Comparison of ENCODE assay signal across 8 cellular contexts in genomic region chr16:87383522-87384161, GRCh38. TPM values are rescaled to one million over a fixed set of nuclear protein-coding genes. Genes with fewer than 3 reads are reported as not detected.
DNase-seq lines count a peak whose midpoint lies in the region; ATAC-seq, FAIRE-seq and TF ChIP-seq lines count a peak whose summit lies in the region.

A gene with protein sequence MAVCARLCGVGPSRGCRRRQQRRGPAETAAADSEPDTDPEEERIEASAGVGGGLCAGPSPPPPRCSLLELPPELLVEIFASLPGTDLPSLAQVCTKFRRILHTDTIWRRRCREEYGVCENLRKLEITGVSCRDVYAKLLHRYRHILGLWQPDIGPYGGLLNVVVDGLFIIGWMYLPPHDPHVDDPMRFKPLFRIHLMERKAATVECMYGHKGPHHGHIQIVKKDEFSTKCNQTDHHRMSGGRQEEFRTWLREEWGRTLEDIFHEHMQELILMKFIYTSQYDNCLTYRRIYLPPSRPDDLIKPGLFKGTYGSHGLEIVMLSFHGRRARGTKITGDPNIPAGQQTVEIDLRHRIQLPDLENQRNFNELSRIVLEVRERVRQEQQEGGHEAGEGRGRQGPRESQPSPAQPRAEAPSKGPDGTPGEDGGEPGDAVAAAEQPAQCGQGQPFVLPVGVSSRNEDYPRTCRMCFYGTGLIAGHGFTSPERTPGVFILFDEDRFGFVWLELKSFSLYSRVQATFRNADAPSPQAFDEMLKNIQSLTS (minus strand): TSS chr16:87383776. CDS start chr16:87383744, 32 bp downstream.

- H3K4me3 Mint-ChIP-seq in activated T-helper 1 cell treated with anti-CD3 and anti-CD28 coated beads, Interleukin-12 subunit alpha, Interleukin-12 subunit beta, Interleukin-2, Interleukin-4 antibody, amounts not matched to agents 30 ng/mL and 10 ng/mL and 1 ng/mL, durations not matched to agents 14 hours and 24 hours and 36 hours, result peak within 1 kb of the TSS; percentile 89
- H3K4me3 Mint-ChIP-seq in naive thymus-derived CD8-positive, alpha-beta T cell, result peak within 1 kb of the TSS; percentile 81 to 96 (median 92)

- no peaks in the 10 kb centered on the region for H3K9me3 Mint-ChIP-seq in activated T-helper 1 cell treated with anti-CD3 and anti-CD28 coated beads, Interleukin-12 subunit alpha, Interleukin-12 subunit beta, Interleukin-2, Interleukin-4 antibody, amounts not matched to agents 30 ng/mL and 10 ng/mL and 1 ng/mL, durations not matched to agents 14 hours and 24 hours and 36 hours
- peaks cover 0 to 4% (median 0%) of the 10 kb centered on the region in 9 donors for H3K9me3 Mint-ChIP-seq in naive thymus-derived CD8-positive, alpha-beta T cell

- H3K9ac ChIP-seq in fibroblast of lung (ENCODE audit: insufficient read depth, low read length), result peak within 1 kb of the TSS; percentile 86

- peak; percentile 37 for ATAC-seq in GM21447 (IDR thresholded peaks at IDR 0.05; ENCODE audit: unreplicated experiment)
- ATAC-seq in naive thymus-derived CD8-positive, alpha-beta T cell, result peak; percentile 66 to 69

- POLR2A ChIA-PET in naive thymus-derived CD8-positive, alpha-beta T cell (lab: Charles Lee), result interaction anchor here (0.6 to 4.3 kb wide), 14 partner anchors 10 to 567 kb away, joined by 3 to 50 read pairs (median 4); partner anchors contain the start of genes BANP, C16orf95, KLHDC4 and MAP1LC3B

- H3K4me1 ChIP-seq in fibroblast of lung (ENCODE audit: control insufficient read depth, extremely low read depth, insufficient read depth, low read length), result peaks cover 4% of the 10 kb centered on the region

- H3K4me1 Mint-ChIP-seq in activated T-helper 1 cell treated with anti-CD3 and anti-CD28 coated beads, Interleukin-12 subunit alpha, Interleukin-12 subunit beta, Interleukin-2, Interleukin-4 antibody, amounts not matched to agents 30 ng/mL and 10 ng/mL and 1 ng/mL, durations not matched to agents 14 hours and 24 hours and 36 hours (ENCODE audit: low read depth), result peaks cover 48% of the 10 kb centered on the region
- H3K4me1 Mint-ChIP-seq in naive thymus-derived CD8-positive, alpha-beta T cell, result peaks cover 26 to 69% (median 57%) of the 10 kb centered on the region in 4 donors

- no peak for TF ChIP-seq CTCF in fibroblast of lung (conservative IDR thresholded peaks at IDR 0.05 in 1 of 2, IDR thresholded peaks at IDR 0.05 in 1 of 2; ENCODE audit: low read depth in 1 of 2, low read length in 2 of 2)

- H3K27me3 ChIP-seq in fibroblast of lung (ENCODE audit: control insufficient read depth, insufficient read depth, low read length), result no peaks in the 10 kb centered on the region

- peak within 1 kb of the TSS; percentile 98 for H3K27ac Mint-ChIP-seq in activated T-helper 1 cell treated with anti-CD3 and anti-CD28 coated beads, Interleukin-12 subunit alpha, Interleukin-12 subunit beta, Interleukin-2, Interleukin-4 antibody, amounts not matched to agents 30 ng/mL and 10 ng/mL and 1 ng/mL, durations not matched to agents 14 hours and 24 hours and 36 hours
- peak within 1 kb of the TSS; percentile 91 to 100 (median 96) for H3K27ac Mint-ChIP-seq in naive thymus-derived CD8-positive, alpha-beta T cell

- peak within 1 kb of the TSS; percentile 85 for H3K27ac ChIP-seq in fibroblast of lung (ENCODE audit: insufficient read depth, low read length)

- peaks cover 41% of the 10 kb centered on the region for H3K79me2 ChIP-seq in fibroblast of lung (ENCODE audit: control insufficient read depth, insufficient read depth, low read length)

- peak within 1 kb of the TSS; percentile 75 to 77 (median 76) for H3K4me3 ChIP-seq in fibroblast of lung (replicated peaks in 1 of 4; ENCODE audit: control extremely low read depth in 1 of 4, insufficient read depth in 1 of 4, low read depth in 3 of 4, low read length in 4 of 4)

- no peaks in the 10 kb centered on the region for H3K9me3 ChIP-seq in fibroblast of lung (ENCODE audit: control insufficient read depth, insufficient read depth, low read depth, low read length)

- peaks cover 7% of the 10 kb centered on the region for H3K36me3 Mint-ChIP-seq in activated T-helper 1 cell treated with anti-CD3 and anti-CD28 coated beads, Interleukin-12 subunit alpha, Interleukin-12 subunit beta, Interleukin-2, Interleukin-4 antibody, amounts not matched to agents 30 ng/mL and 10 ng/mL and 1 ng/mL, durations not matched to agents 14 hours and 24 hours and 36 hours (ENCODE audit: low read depth)
- H3K36me3 Mint-ChIP-seq in naive thymus-derived CD8-positive, alpha-beta T cell, result peaks cover 0 to 11% (median 7%) of the 10 kb centered on the region in 3 donors

- peak within 1 kb of the TSS; percentile 77 for H2AFZ ChIP-seq in fibroblast of lung (ENCODE audit: low read length)

- peak within 1 kb of the TSS; percentile 97 for H3K4me2 ChIP-seq in fibroblast of lung (ENCODE audit: extremely low read depth, insufficient read depth, low read length)

- DNase-seq in DMS 273 (lab: John Stamatoyannopoulos, UW; ENCODE audit: unreplicated experiment), result peak; percentile 97
- DNase-seq in HuH-7 (ENCODE audit: low spot score), result peak; percentile 85
- DNase-seq in RCC 7860 (ENCODE audit: low spot score), result peak; percentile 94
- peak; percentile 86 for DNase-seq in activated T-helper 1 cell treated with anti-CD3 and anti-CD28 coated beads, Interleukin-12 subunit alpha, Interleukin-12 subunit beta, Interleukin-2, Interleukin-4 antibody, amounts not matched to agents 30 ng/mL and 10 ng/mL and 1 ng/mL, durations not matched to agents 14 hours and 24 hours and 36 hours (ENCODE audit: low spot score)
- peak; percentile 90 to 94 for DNase-seq in fibroblast of lung (ENCODE audit: low read depth in 2 of 2)
- peak; percentile 80 to 96 (median 92) for DNase-seq in naive thymus-derived CD8-positive, alpha-beta T cell
- DNase-seq in stimulated activated naive CD4-positive, alpha-beta T cell (lab: John Stamatoyannopoulos, UW), result peak; percentile 83 to 95 (median 91)

- no peaks in the 10 kb centered on the region for H4K20me1 ChIP-seq in fibroblast of lung (ENCODE audit: control insufficient read depth, extremely low read depth, insufficient read depth, low read length)

- FAIRE-seq in RCC 7860 (lab: Jason Lieb, UNC), result no peak

- H3K27me3 Mint-ChIP-seq in activated T-helper 1 cell treated with anti-CD3 and anti-CD28 coated beads, Interleukin-12 subunit alpha, Interleukin-12 subunit beta, Interleukin-2, Interleukin-4 antibody, amounts not matched to agents 30 ng/mL and 10 ng/mL and 1 ng/mL, durations not matched to agents 14 hours and 24 hours and 36 hours (ENCODE audit: insufficient read depth), result peaks cover 2% of the 10 kb centered on the region
- H3K27me3 Mint-ChIP-seq in naive thymus-derived CD8-positive, alpha-beta T cell, result peaks cover 0 to 3% (median 0%) of the 10 kb centered on the region in 5 donors

- H3K36me3 ChIP-seq in fibroblast of lung (ENCODE audit: control insufficient read depth, insufficient read depth, low read length), result no peaks in the 10 kb centered on the region

- intact Hi-C loops in activated T-helper 1 cell treated with anti-CD3 and anti-CD28 coated beads, Interleukin-12 subunit alpha, Interleukin-12 subunit beta, Interleukin-2, Interleukin-4 antibody, amounts not matched to agents 30 ng/mL and 10 ng/mL and 1 ng/mL, durations not matched to agents 14 hours and 24 hours and 36 hours (cut with micrococcal nuclease), result loop anchor here (1.0 to 10.0 kb wide), 7 partner anchors 9 to 1281 kb away; partner anchors contain the start of genes BANP, C16orf95, MAP1LC3B and MVD

RNA-seq across cellular contexts. Expression of the gene that starts here (rescaled TPM):
- total RNA-seq in activated T-helper 1 cell treated with anti-CD3 and anti-CD28 coated beads, Interleukin-12 subunit alpha, Interleukin-12 subunit beta, Interleukin-2, Interleukin-4 antibody, amounts not matched to agents 30 ng/mL and 10 ng/mL and 1 ng/mL, durations not matched to agents 14 hours and 24 hours and 36 hours, result 40.7 and 41.3 TPM in 2 replicates
- total RNA-seq in fibroblast of lung, result 38.5 and 40.3 TPM in 2 replicates
- polyA plus RNA-seq in fibroblast of lung, result 13.5 and 17.6 TPM in 2 replicates
- polyA plus RNA-seq in fibroblast of lung (2012), result 21.9 and 26.4 TPM in 2 replicates
- 43.6 and 55.9 TPM in 2 replicates for polyA minus RNA-seq in fibroblast of lung (ENCODE audit: low replicate concordance)
- total RNA-seq in naive thymus-derived CD8-positive, alpha-beta T cell, result 10 to 100 TPM; 45.8 to 52.7 TPM
- polyA plus RNA-seq in naive thymus-derived CD8-positive, alpha-beta T cell, result 10 to 100 TPM; 15.4 to 36.4 (median 23.3) TPM

Comparison
In these comparisons a context has a peak if more than half of its experiments do, and no peak if none do; other contexts are left out.
1. Peak in every context shown above with its lines: DNase-seq, ATAC-seq, H3K4me3 ChIP-seq and H3K27ac ChIP-seq.